24 cellular contexts compared by ENCODE assay signal in the genomic region with DNA sequence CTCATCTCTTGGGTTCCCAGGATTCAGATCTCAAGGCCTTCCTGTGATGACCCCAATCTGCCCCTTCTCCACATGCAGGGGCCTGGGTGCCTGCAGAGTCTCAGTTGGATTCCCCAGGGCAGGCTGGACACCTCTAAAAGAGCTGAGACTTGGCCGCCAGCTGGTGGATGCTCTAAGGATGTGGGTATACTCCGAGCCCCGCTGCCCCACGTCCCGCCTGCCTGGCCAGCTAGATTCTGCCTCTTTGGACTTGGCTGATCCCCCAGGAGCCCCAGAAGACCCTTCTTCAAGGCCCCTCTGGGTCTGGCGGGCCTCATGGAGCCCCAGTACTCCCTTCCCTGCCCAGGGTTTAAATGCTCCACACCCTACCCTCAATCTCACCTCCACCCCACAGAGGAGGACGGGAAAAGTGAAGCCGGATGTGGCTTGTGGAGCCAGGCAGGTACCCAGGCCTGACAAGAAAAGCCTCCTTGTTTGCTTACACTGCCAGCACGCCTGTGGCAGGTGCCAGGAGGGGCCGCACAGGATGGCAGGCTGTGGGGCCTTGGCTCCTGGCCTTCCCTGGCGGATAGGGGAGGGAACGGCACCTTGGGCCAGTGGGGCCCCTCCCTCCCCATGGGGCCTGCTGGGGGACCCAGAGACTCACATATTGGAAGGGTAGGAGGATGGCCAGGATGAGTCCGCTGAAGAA. TPM values are rescaled to one million over a fixed set of nuclear protein-coding genes. Genes with fewer than 3 reads are reported as not detected.
DNase-seq lines count a peak whose midpoint lies in the region; ATAC-seq, FAIRE-seq and TF ChIP-seq lines count a peak whose summit lies in the region.
"Had no signal": no experiment of that assay in that cellular context is flagged by ENCODE, and none has a peak within 500 bp of the region (broad histone marks: within the 10 kb centered on the region; RNA-seq: fewer than 3 reads in every experiment).

No MANE protein-coding gene starts in this region.

- no peak overlapping the region for H3K14ac ChIP-seq in H1 (ENCODE audit: insufficient read length)

- H3K23ac ChIP-seq in H1 (ENCODE audit: insufficient read length), result no peak overlapping the region

- no peak overlapping the region for H4K5ac ChIP-seq in H1 (ENCODE audit: insufficient read length, low read depth, low read length)

- TF ChIP-seq CTCF in right atrium auricular region (IDR thresholded peaks at IDR 0.05) (no peak), H1 (IDR thresholded peaks at IDR 0.05; ENCODE audit: control extremely low read depth in 1 of 3, insufficient read depth in 1 of 3, low read depth in 1 of 3, low read length in 3 of 3) (no peak), upper lobe of right lung (IDR thresholded peaks at IDR 0.05) (no peak), esophagus squamous epithelium (IDR thresholded peaks at IDR 0.05) (peak in 2 of 6 experiments; percentile 27 to 32), mesothelial cell of epicardium (IDR thresholded peaks at IDR 0.05; ENCODE audit: unreplicated experiment) (no peak)

- no peaks in the 10 kb centered on the region; the same call in 1 of the 2 replicates for H3K23me2 ChIP-seq in H1 (ENCODE audit: low read depth, low read length)

- no peak overlapping the region for H2BK15ac ChIP-seq in H1 (ENCODE audit: low read length)

- no peak for TF ChIP-seq RAD21 in H1 (IDR thresholded peaks at IDR 0.05 in 1 of 2, conservative IDR thresholded peaks at IDR 0.05 in 1 of 2; ENCODE audit: low read depth in 2 of 2, low read length in 2 of 2)

- no peaks in the 10 kb centered on the region for H4K20me1 ChIP-seq in H1 (replicated peaks in 1 of 2; ENCODE audit: control insufficient read depth in 1 of 2, insufficient read depth in 2 of 2, low read length in 2 of 2)

- no peak overlapping the region for H3K27ac ChIP-seq in right atrium auricular region
- no peak overlapping the region for H3K27ac ChIP-seq in H1 (ENCODE audit: low read depth, low read length)
- no peak overlapping the region for H3K27ac ChIP-seq in upper lobe of right lung
- peak overlapping the region in 1 of 4 donors; percentile 34 for H3K27ac ChIP-seq in esophagus squamous epithelium
- H3K27ac ChIP-seq: gastrocnemius medialis, vagina had no signal

- ATAC-seq in left ventricle myocardium superior, result no peak
- peak; percentile 5 for ATAC-seq in upper lobe of right lung
- ATAC-seq: gastrocnemius medialis; GM12878; GM23338; Right ventricle myocardium inferior; stimulated activated naive CD8-positive, alpha-beta T cell treated with anti-CD3 and anti-CD28 coated beads, Interleukin-15, Interleukin-2, amounts not matched to agents 100 U/mL and 50 U/mL, for 24 hours had no signal

- H4K8ac ChIP-seq in H1 (ENCODE audit: extremely low read depth, insufficient read depth, low read length), result no peak overlapping the region

- POLR2A ChIA-PET in H1 (lab: Charles Lee; ENCODE audit: partially characterized antibody), result interaction anchor here (2.0 kb wide), 1 partner anchor 12 kb away, joined by 8 read pairs; no protein-coding TSS in a partner anchor

- no peaks in the 10 kb centered on the region; the same call in 1 of the 2 replicates for H3K79me1 ChIP-seq in H1 (ENCODE audit: low read depth, low read length)

- H3K4ac ChIP-seq in H1 (replicated peaks; ENCODE audit: insufficient read length, low read depth, low read length), result no peak overlapping the region

- CTCF ChIA-PET in H1 (lab: Charles Lee; ENCODE audit: partially characterized antibody), result interaction anchor here (0.6 to 4.3 kb wide), 11 partner anchors 13 to 188 kb away, joined by 3 to 16 read pairs (median 4); no protein-coding TSS in a partner anchor

- DNase-seq in left ventricle myocardium superior (peak; percentile 18), right atrium auricular region (ENCODE audit: low spot score) (no peak), NCI-H510A treated with DMSO at 0.1 percent for 48 hours (lab: John Stamatoyannopoulos, UW) (peak; percentile 80), H1 (ENCODE audit: low read depth in 1 of 2, low spot score in 2 of 2) (no peak), upper lobe of right lung (no peak), esophagus squamous epithelium (lab: John Stamatoyannopoulos, UW) (no peak), iPS-NIHi7 (ENCODE audit: extremely low spot score) (no peak), mesothelial cell of epicardium (ENCODE audit: low spot score in 2 of 2, unreplicated experiment in 2 of 2) (no peak)
- DNase-seq: ACHN; activated CD8-positive, alpha-beta memory T cell treated with anti-CD3 and anti-CD28 coated beads for 24 hours; amygdala; CD8-positive, alpha-beta memory T cell; gastrocnemius medialis; naive B cell; NCI-H187; stimulated activated naive CD8-positive, alpha-beta T cell treated with anti-CD3 and anti-CD28 coated beads, Interleukin-15, Interleukin-2, amounts not matched to agents 100 U/mL and 50 U/mL, for 24 hours; T-helper 1 cell had no signal

- no peak overlapping the region for H3K4me2 ChIP-seq in H1 (ENCODE audit: insufficient read depth in 1 of 2, low read depth in 2 of 2, low read length in 2 of 2)
- H3K4me2 ChIP-seq: GM23338 had no signal

- H3K9ac ChIP-seq in H1 (replicated peaks in 1 of 4; ENCODE audit: extremely low read depth in 1 of 4, low read depth in 3 of 4, low read length in 3 of 4), result no peak overlapping the region

- no peak overlapping the region for H2AK5ac ChIP-seq in H1 (ENCODE audit: low read depth, low read length)

- H3K4me1 ChIP-seq in right atrium auricular region (no peaks in the 10 kb centered on the region), H1 (replicated peaks in 1 of 4; ENCODE audit: control insufficient read depth in 3 of 4, insufficient read depth in 4 of 4, low read length in 3 of 4) (peaks cover 0 to 16% (median 6%) of the 10 kb centered on the region in 4 experiments; a peak in 6 of 7 replicates), upper lobe of right lung (no peaks in the 10 kb centered on the region), esophagus squamous epithelium (peaks cover 0 to 40% (median 14%) of the 10 kb centered on the region in 3 donors)
- H3K4me1 ChIP-seq: gastrocnemius medialis, vagina had no signal

- H2AFZ ChIP-seq in H1 (ENCODE audit: low read length), result no peak overlapping the region
- H2AFZ ChIP-seq: GM23338 had no signal

- no peak overlapping the region for H3K56ac ChIP-seq in H1 (replicated peaks; ENCODE audit: insufficient read length, low read depth, low read length)

- H3K27me3 ChIP-seq in right atrium auricular region (no peaks in the 10 kb centered on the region), H1 (replicated peaks in 1 of 4; ENCODE audit: control insufficient read depth in 3 of 4, extremely low read depth in 1 of 4, insufficient read depth in 3 of 4, low read length in 3 of 4) (no peaks in the 10 kb centered on the region), upper lobe of right lung (peaks cover 7% of the 10 kb centered on the region), esophagus squamous epithelium (peaks cover 0 to 30% (median 0%) of the 10 kb centered on the region in 4 donors)
- H3K27me3 ChIP-seq: gastrocnemius medialis, vagina had no signal

- WGBS in H1 (ENCODE audit: extremely low coverage in 1 of 2, insufficient coverage in 1 of 2, insufficient read length in 1 of 2, insufficient replicate concordance in 2 of 2, low coverage in 1 of 2, low lambda C conversion rate in 2 of 2, missing lambda C conversion rate in 1 of 2), 2 experiments, result 87% methylated on average over 13 of the region's 13 CpGs; no CpG with 5 or more reads in 1 of the 2 experiments
- WGBS in esophagus squamous epithelium, 2 donors, result 30 to 63% methylated on average over 1 to 6 of the region's 13 CpGs

- TF ChIP-seq POLR2A in H1 (IDR thresholded peaks at IDR 0.05; ENCODE audit: control extremely low read depth in 1 of 2, low read depth in 2 of 2, low read length in 2 of 2) (no peak), esophagus squamous epithelium (IDR thresholded peaks at IDR 0.05) (no peak)

- no peak overlapping the region for H3K27ac Mint-ChIP-seq in mesothelial cell of epicardium
- H3K27ac Mint-ChIP-seq: activated T-helper 2 cell treated with anti-CD3 and anti-CD28 coated beads, Interferon-gamma antibody, Interleukin-2, Interleukin-4, amounts not matched to agents 10 μg/mL and 5 μg/mL and 100 μg/mL, durations not matched to agents 14 hours and 24 hours and 36 hours; GM23338 had no signal

- H3K27me3 Mint-ChIP-seq in mesothelial cell of epicardium (ENCODE audit: low read depth), result peaks cover 29% of the 10 kb centered on the region

- H2BK20ac ChIP-seq in H1 (ENCODE audit: low read length), result no peak overlapping the region

- no peak for FAIRE-seq in H1 (lab: Jason Lieb, UNC)
- FAIRE-seq: endothelial cell of umbilical vein, GM12878 had no signal

- no peak overlapping the region for H3K18ac ChIP-seq in H1 (ENCODE audit: extremely low read depth, low read length)

- H3K36me3 Mint-ChIP-seq in mesothelial cell of epicardium, result no peaks in the 10 kb centered on the region
- H3K36me3 Mint-ChIP-seq: CD8-positive, alpha-beta memory T cell; naive B cell had no signal

- H2BK120ac ChIP-seq in H1 (replicated peaks; ENCODE audit: low read depth, low read length), result no peak overlapping the region

- peak overlapping the region; percentile 10 for H4K91ac ChIP-seq in H1 (replicated peaks; ENCODE audit: insufficient read length, low read length)

- H3K4me3 Mint-ChIP-seq in mesothelial cell of epicardium, result no peak overlapping the region
- H3K4me3 Mint-ChIP-seq: CD8-positive, alpha-beta memory T cell; GM23338; naive B cell had no signal

- H3K9me3 Mint-ChIP-seq in mesothelial cell of epicardium, result no peaks in the 10 kb centered on the region
- H3K9me3 Mint-ChIP-seq: activated T-helper 2 cell treated with anti-CD3 and anti-CD28 coated beads, Interferon-gamma antibody, Interleukin-2, Interleukin-4, amounts not matched to agents 10 μg/mL and 5 μg/mL and 100 μg/mL, durations not matched to agents 14 hours and 24 hours and 36 hours; CD8-positive, alpha-beta memory T cell; GM23338; naive B cell had no signal

- no peak overlapping the region for H2BK5ac ChIP-seq in H1 (ENCODE audit: low read depth, low read length)

- peaks cover 20% of the 10 kb centered on the region for H3K4me1 Mint-ChIP-seq in mesothelial cell of epicardium
- H3K4me1 Mint-ChIP-seq: CD8-positive, alpha-beta memory T cell had no signal

- H3K79me2 ChIP-seq in H1 (ENCODE audit: control insufficient read depth in 1 of 2, insufficient read depth in 2 of 2, low read length in 2 of 2), result no peaks in the 10 kb centered on the region

- H3K9me3 ChIP-seq in right atrium auricular region (no peaks in the 10 kb centered on the region), H1 (ENCODE audit: insufficient read depth in 2 of 2, low read depth in 1 of 2, low read length in 1 of 2) (no peaks in the 10 kb centered on the region), upper lobe of right lung (no peaks in the 10 kb centered on the region), esophagus squamous epithelium (no peaks in the 10 kb centered on the region)
- H3K9me3 ChIP-seq: gastrocnemius medialis, vagina had no signal

- intact Hi-C loops in left ventricle myocardium superior (cut with micrococcal nuclease), result no loop called here
- intact Hi-C loops in upper lobe of right lung (cut with DNase I), result no loop called here
- intact Hi-C loops in esophagus squamous epithelium (cut with DNase I), result no loop called here

- H2BK12ac ChIP-seq in H1 (ENCODE audit: low read depth, low read length), result no peak overlapping the region

- no peak for TF ChIP-seq EP300 in H1 (IDR thresholded peaks at IDR 0.05; ENCODE audit: borderline replicate concordance in 1 of 2, low read depth in 2 of 2, low read length in 2 of 2)

- H3K36me3 ChIP-seq in right atrium auricular region, result no peaks in the 10 kb centered on the region
- no peaks in the 10 kb centered on the region for H3K36me3 ChIP-seq in H1 (ENCODE audit: control insufficient read depth in 2 of 4, insufficient read depth in 4 of 4, low read length in 3 of 4)
- H3K36me3 ChIP-seq in upper lobe of right lung, result no peaks in the 10 kb centered on the region
- no peaks in the 10 kb centered on the region for H3K36me3 ChIP-seq in esophagus squamous epithelium
- H3K36me3 ChIP-seq: gastrocnemius medialis, vagina had no signal

- no peak overlapping the region for H3K4me3 ChIP-seq in right atrium auricular region
- no peak overlapping the region for H3K4me3 ChIP-seq in H1 (ENCODE audit: extremely low read depth in 1 of 4, insufficient read depth in 2 of 4, low read depth in 3 of 4, low read length in 4 of 4)
- H3K4me3 ChIP-seq in upper lobe of right lung, result no peak overlapping the region
- no peak overlapping the region for H3K4me3 ChIP-seq in esophagus squamous epithelium
- H3K4me3 ChIP-seq: gastrocnemius medialis, GM12878, GM23338, vagina had no signal

RNA-seq across cellular contexts. Expression of a gene that starts 15.1 kb away (rescaled TPM):
- total RNA-seq in left ventricle myocardium superior (8.2 TPM), right atrium auricular region (1 to 10 TPM; 4.6 to 9.8 TPM), upper lobe of right lung (1.2 TPM), esophagus squamous epithelium (1 to 10 TPM in 1 of 4 donors, under 1 TPM in 3; 0.13 to 2.9 (median 0.23) TPM), mesothelial cell of epicardium (0.13 to 0.47 TPM (median 0.29 TPM) in 3 replicates)
- 0.89 and 1.4 TPM in 2 replicates for total RNA-seq in H1 (2021; fragmentation: NEBNext Ultra II Directional; extraction: Animal tissue kit (Norgen Biotek cat#: 25700))
- 1.3 and 3.1 TPM in 2 replicates for polyA plus RNA-seq in H1 (2011; rRNA removed)
- 1.2 TPM for polyA plus RNA-seq in H1 (2011; cell fraction: cytosol; rRNA removed)
- polyA plus RNA-seq in H1 (2011; cell fraction: nucleus; rRNA removed), result 3.7 TPM
- 0.22 to 1.3 TPM (median 0.64 TPM) in 4 replicates for polyA plus RNA-seq in H1 (2012, experiment 1 of 2)
- polyA plus RNA-seq in H1 (2012, experiment 2 of 2), result 0.18 TPM
- 0.39 TPM for polyA plus RNA-seq in H1 (2013, experiment 1 of 2)
- polyA plus RNA-seq in H1 (2013, experiment 2 of 2), result 0.33 TPM
- 1.2 and 2.2 TPM in 2 replicates for polyA minus RNA-seq in H1 (2011; rRNA and poly(A)+ RNA removed)
- 2.2 TPM for polyA minus RNA-seq in H1 (2011; cell fraction: cytosol; rRNA and poly(A)+ RNA removed)
- 0.70 TPM for polyA minus RNA-seq in H1 (2011; cell fraction: nucleus; rRNA and poly(A)+ RNA removed)
- total RNA-seq: endothelial cell of umbilical vein, G401, GM12878 had no signal
- polyA plus RNA-seq: GM12878 had no signal

RNA-seq across cellular contexts. Expression of a gene that starts 45.7 kb away (rescaled TPM):
- total RNA-seq in left ventricle myocardium superior (2.7 TPM), right atrium auricular region (1 to 10 TPM; 1.8 to 2.0 TPM), upper lobe of right lung (4.9 TPM), esophagus squamous epithelium (1 to 10 TPM; 2.5 to 4.8 (median 3.0) TPM), mesothelial cell of epicardium (5.3 to 5.7 TPM (median 5.6 TPM) in 3 replicates)
- 2.4 and 2.5 TPM in 2 replicates for total RNA-seq in H1 (2021; fragmentation: NEBNext Ultra II Directional; extraction: Animal tissue kit (Norgen Biotek cat#: 25700))
- polyA plus RNA-seq in H1 (2011; rRNA removed), result 1.6 TPM in 2 replicates
- 2.0 TPM for polyA plus RNA-seq in H1 (2011; cell fraction: cytosol; rRNA removed)
- 1.5 TPM for polyA plus RNA-seq in H1 (2011; cell fraction: nucleus; rRNA removed)
- polyA plus RNA-seq in H1 (2012, experiment 1 of 2), result 1.7 to 3.4 TPM (median 2.0 TPM) in 4 replicates
- 1.7 TPM for polyA plus RNA-seq in H1 (2012, experiment 2 of 2)
- polyA plus RNA-seq in H1 (2013, experiment 1 of 2), result 2.2 TPM
- polyA plus RNA-seq in H1 (2013, experiment 2 of 2), result 2.5 TPM
- 2.4 and 2.7 TPM in 2 replicates for polyA minus RNA-seq in H1 (2011; rRNA and poly(A)+ RNA removed)
- polyA minus RNA-seq in H1 (2011; cell fraction: cytosol; rRNA and poly(A)+ RNA removed), result 0.59 TPM
- 1.3 TPM for polyA minus RNA-seq in H1 (2011; cell fraction: nucleus; rRNA and poly(A)+ RNA removed)

Comparison
In these comparisons a context has a peak if more than half of its experiments do, and no peak if none do; other contexts are left out.
1. DNase-seq: peak in left ventricle myocardium superior (single experiment) and NCI-H510A treated with DMSO at 0.1 percent for 48 hours (single experiment); none in right atrium auricular region (single experiment), H1 (0 of 2), upper lobe of right lung (single experiment), esophagus squamous epithelium (single experiment), iPS-NIHi7 (single experiment) and mesothelial cell of epicardium (0 of 2).